ENCODE assay signal across 9 cellular contexts in the genomic region with DNA sequence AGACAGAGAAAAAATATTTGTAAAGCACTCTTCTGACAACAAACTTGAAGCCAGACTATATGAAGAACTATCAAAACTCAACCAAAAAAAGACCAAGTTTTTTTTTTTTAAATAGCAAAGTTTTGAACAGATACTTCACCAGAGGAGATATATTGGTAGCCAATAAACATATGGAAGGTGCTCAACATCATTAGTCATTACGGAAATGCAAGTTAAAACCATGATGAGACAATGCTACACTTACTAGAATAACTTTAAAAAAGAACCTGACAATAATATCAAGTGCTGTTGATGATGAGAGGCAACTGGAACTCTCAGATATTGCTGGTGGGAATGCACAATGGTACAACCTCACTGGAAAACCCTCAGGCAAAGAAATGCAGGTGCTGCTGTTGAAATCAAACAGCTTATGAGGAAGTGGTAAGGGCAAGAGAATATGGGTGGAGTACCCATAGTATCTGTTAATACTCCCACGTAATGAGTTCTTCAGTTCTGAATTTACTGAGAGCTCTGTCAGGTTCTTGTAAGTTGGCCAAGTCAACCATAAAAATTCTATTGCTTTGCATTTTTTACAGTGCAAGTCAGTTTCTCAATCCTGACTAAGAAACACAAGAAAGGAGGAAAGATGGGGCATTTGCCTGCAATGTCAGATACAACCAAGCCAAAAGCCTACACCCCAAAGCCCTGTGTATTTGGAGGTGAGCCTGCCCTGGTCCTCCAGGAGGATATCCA.
DNase-seq lines count a peak whose midpoint lies in the region; ATAC-seq and TF ChIP-seq lines count a peak whose summit lies in the region.
"Had no signal": no experiment of that assay in that cellular context is flagged by ENCODE, and none has a peak within 500 bp of the region (broad histone marks: within the 10 kb centered on the region; RNA-seq: fewer than 3 reads in every experiment).

No MANE protein-coding gene starts in this region.

- H3K4me1 ChIP-seq in transverse colon = peaks cover 0 to 33% (median 10%) of the 10 kb centered on the region in 4 donors
- H3K4me1 ChIP-seq in endodermal cell (ENCODE audit: control insufficient read depth, insufficient read depth, low read length) = no peaks in the 10 kb centered on the region
- no peaks in the 10 kb centered on the region for H3K4me1 ChIP-seq in right atrium auricular region

- H3K9me3 ChIP-seq in CD4-positive, alpha-beta T cell (ENCODE audit: control insufficient read depth, low read length) = no peaks in the 10 kb centered on the region
- H3K9me3 ChIP-seq in transverse colon (no peaks in the 10 kb centered on the region), endodermal cell (ENCODE audit: control insufficient read depth, low read length) (no peaks in the 10 kb centered on the region), right atrium auricular region (no peaks in the 10 kb centered on the region)

- peak; percentile 93 for ATAC-seq in CD4-positive, alpha-beta T cell (ENCODE audit: poor library complexity)
- ATAC-seq in GM19452 (IDR thresholded peaks at IDR 0.05; ENCODE audit: unreplicated experiment) (peak; percentile 87), HG03521 (IDR thresholded peaks at IDR 0.05; ENCODE audit: unreplicated experiment) (peak; percentile 80), left ventricle myocardium superior (no peak)
- ATAC-seq in activated naive CD8-positive, alpha-beta T cell treated with anti-CD3 and anti-CD28 coated beads, Interleukin-2, amount 50 U/mL, for 24 hours = peak; percentile 89

- peaks cover 72% of the 10 kb centered on the region for H3K4me1 Mint-ChIP-seq in CD4-positive, alpha-beta T cell (ENCODE audit: low read depth)
- peaks cover 25% of the 10 kb centered on the region for H3K4me1 Mint-ChIP-seq in activated naive CD8-positive, alpha-beta T cell treated with anti-CD3 and anti-CD28 coated beads, Interleukin-2, amount 50 U/mL, for 24 hours
- H3K4me1 Mint-ChIP-seq in endodermal cell = no peaks in the 10 kb centered on the region

- no peaks in the 10 kb centered on the region for H3K27me3 Mint-ChIP-seq in CD4-positive, alpha-beta T cell
- no peaks in the 10 kb centered on the region for H3K27me3 Mint-ChIP-seq in activated naive CD8-positive, alpha-beta T cell treated with anti-CD3 and anti-CD28 coated beads, Interleukin-2, amount 50 U/mL, for 24 hours
- no peaks in the 10 kb centered on the region for H3K27me3 Mint-ChIP-seq in endodermal cell (ENCODE audit: insufficient read depth)

- H3K36me3 ChIP-seq in transverse colon = no peaks in the 10 kb centered on the region
- no peaks in the 10 kb centered on the region for H3K36me3 ChIP-seq in endodermal cell (ENCODE audit: control insufficient read depth, insufficient read depth, low read length)
- H3K36me3 ChIP-seq in right atrium auricular region = no peaks in the 10 kb centered on the region
- H3K36me3 ChIP-seq: cardiac muscle cell had no signal

- TF ChIP-seq EP300 in transverse colon (IDR thresholded peaks at IDR 0.05; ENCODE audit: low read depth) = no peak

- CTCF ChIA-PET in CD4-positive, alpha-beta T cell (lab: Charles Lee) = interaction anchor here (1.3 kb wide), 1 partner anchor 18 kb away, joined by 3 read pairs; no protein-coding TSS in a partner anchor

- DNase-seq in CD4-positive, alpha-beta T cell = no peak
- no peak for DNase-seq in activated naive CD8-positive, alpha-beta T cell treated with anti-CD3 and anti-CD28 coated beads, Interleukin-2, amount 50 U/mL, for 24 hours
- DNase-seq in transverse colon (no peak), left ventricle myocardium superior (no peak), endodermal cell (no peak), right atrium auricular region (ENCODE audit: low spot score) (no peak)

- POLR2A ChIA-PET in CD4-positive, alpha-beta T cell (lab: Charles Lee) = interaction anchor here (0.6 to 2.6 kb wide), 12 partner anchors 13 to 142 kb away, joined by 3 to 15 read pairs (median 4); partner anchors contain the start of gene GNAQ

- TF ChIP-seq CTCF in CD4-positive, alpha-beta T cell (IDR thresholded peaks at IDR 0.05) = no peak
- no peak for TF ChIP-seq CTCF in transverse colon (IDR thresholded peaks at IDR 0.05)
- TF ChIP-seq CTCF in endodermal cell (conservative IDR thresholded peaks at IDR 0.05) = no peak
- TF ChIP-seq CTCF in right atrium auricular region (IDR thresholded peaks at IDR 0.05) = no peak

- no peak overlapping the region for H3K4me3 ChIP-seq in transverse colon
- no peak overlapping the region for H3K4me3 ChIP-seq in endodermal cell (ENCODE audit: low read length)
- H3K4me3 ChIP-seq in right atrium auricular region = no peak overlapping the region
- H3K4me3 ChIP-seq: cardiac muscle cell had no signal

- peak overlapping the region; percentile 8 for H3K27ac ChIP-seq in CD4-positive, alpha-beta T cell (ENCODE audit: low read depth, low read length)
- peak overlapping the region; percentile 43 to 62 (median 56) for H3K27ac ChIP-seq in transverse colon
- no peak overlapping the region for H3K27ac ChIP-seq in endodermal cell (ENCODE audit: low read depth, low read length)
- H3K27ac ChIP-seq in right atrium auricular region = no peak overlapping the region
- H3K27ac ChIP-seq: cardiac muscle cell had no signal

- no peak overlapping the region for H3K9ac ChIP-seq in endodermal cell (ENCODE audit: extremely low read depth, low read length, poor library complexity, severe bottlenecking)

- TF ChIP-seq POLR2A in transverse colon (IDR thresholded peaks at IDR 0.05) = no peak

- H3K36me3 Mint-ChIP-seq in CD4-positive, alpha-beta T cell (ENCODE audit: low read depth) = no peaks in the 10 kb centered on the region
- H3K36me3 Mint-ChIP-seq in activated naive CD8-positive, alpha-beta T cell treated with anti-CD3 and anti-CD28 coated beads, Interleukin-2, amount 50 U/mL, for 24 hours (ENCODE audit: low read depth) = no peaks in the 10 kb centered on the region
- no peaks in the 10 kb centered on the region for H3K36me3 Mint-ChIP-seq in endodermal cell (ENCODE audit: low read depth)

- intact Hi-C loops in CD4-positive, alpha-beta T cell (cut with DNase I, micrococcal nuclease) = loop anchor here (2.0 to 5.0 kb wide), 2 partner anchors 82 to 93 kb away; no protein-coding TSS in a partner anchor
- intact Hi-C loops in transverse colon (cut with DNase I; ENCODE audit: low total_unique reads) = no loop called here
- intact Hi-C loops in left ventricle myocardium superior (cut with micrococcal nuclease) = no loop called here

- H3K27ac Mint-ChIP-seq in CD4-positive, alpha-beta T cell = peak overlapping the region; percentile 85
- peak overlapping the region; percentile 4 for H3K27ac Mint-ChIP-seq in activated naive CD8-positive, alpha-beta T cell treated with anti-CD3 and anti-CD28 coated beads, Interleukin-2, amount 50 U/mL, for 24 hours
- no peak overlapping the region for H3K27ac Mint-ChIP-seq in endodermal cell

- peak overlapping the region; percentile 77 for H3K4me3 Mint-ChIP-seq in CD4-positive, alpha-beta T cell
- H3K4me3 Mint-ChIP-seq in activated naive CD8-positive, alpha-beta T cell treated with anti-CD3 and anti-CD28 coated beads, Interleukin-2, amount 50 U/mL, for 24 hours = no peak overlapping the region
- no peak overlapping the region for H3K4me3 Mint-ChIP-seq in endodermal cell

- in situ Hi-C loops in transverse colon (cut with MboI; ENCODE audit: low pct_ligation_motif_present in 1 of 4, low pct_unique_long_range_greater_than_20kb in 1 of 4, low sequenced_read_pairs in 3 of 4) = no loop called here

- 21 to 26% methylated on average over 2 of the region's 2 CpGs for WGBS in transverse colon (ENCODE audit: low coverage in 1 of 2), 2 donors
- 82 to 100% methylated on average over 1 to 2 of the region's 2 CpGs for WGBS in endodermal cell (ENCODE audit: insufficient coverage in 1 of 2, insufficient read length in 1 of 2), 2 experiments

- H3K9me3 Mint-ChIP-seq in CD4-positive, alpha-beta T cell = no peaks in the 10 kb centered on the region
- H3K9me3 Mint-ChIP-seq in activated naive CD8-positive, alpha-beta T cell treated with anti-CD3 and anti-CD28 coated beads, Interleukin-2, amount 50 U/mL, for 24 hours = no peaks in the 10 kb centered on the region
- H3K9me3 Mint-ChIP-seq in endodermal cell = no peaks in the 10 kb centered on the region

- no peaks in the 10 kb centered on the region for H3K27me3 ChIP-seq in CD4-positive, alpha-beta T cell (ENCODE audit: control insufficient read depth, insufficient read depth, low read length)
- no peaks in the 10 kb centered on the region for H3K27me3 ChIP-seq in transverse colon
- H3K27me3 ChIP-seq in endodermal cell (ENCODE audit: control insufficient read depth, insufficient read depth, low read length, poor library complexity, severe bottlenecking) = no peaks in the 10 kb centered on the region
- no peaks in the 10 kb centered on the region for H3K27me3 ChIP-seq in right atrium auricular region
- H3K27me3 ChIP-seq: cardiac muscle cell had no signal

Comparison
In these comparisons a context has a peak if more than half of its experiments do, and no peak if none do; other contexts are left out.
1. H3K27ac ChIP-seq: peak in CD4-positive, alpha-beta T cell (single experiment) and transverse colon (4 of 4); none in endodermal cell (single experiment) and right atrium auricular region (0 of 2).
2. intact Hi-C loops: an anchor here in CD4-positive, alpha-beta T cell (2.0 to 5.0 kb wide); none called in transverse colon and left ventricle myocardium superior.